In the genomic region with DNA sequence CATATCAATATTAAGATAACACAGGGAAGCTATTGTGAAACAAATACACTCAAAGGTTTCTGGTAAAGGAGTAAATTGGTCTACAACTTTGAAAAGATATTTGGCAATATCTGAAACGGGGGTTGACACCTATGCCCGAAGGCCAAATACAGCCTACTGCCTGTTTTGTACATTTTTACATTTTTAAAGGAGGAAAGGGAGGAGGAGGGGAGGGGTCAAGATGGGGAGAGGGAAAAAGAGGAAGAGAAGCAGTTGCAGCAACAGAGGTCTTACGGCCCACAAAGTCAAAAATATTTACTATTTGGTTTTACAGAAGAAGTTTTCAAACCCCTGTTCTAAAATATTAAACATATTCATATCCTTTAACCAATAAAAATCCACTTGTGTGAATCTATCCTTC, we compare ENCODE assay signal across 1 cellular context.
TF ChIP-seq lines count a peak whose summit lies in the region.

No MANE protein-coding gene starts in this region.

TF ChIP-seq in SK-N-SH, 30 proteins besides CTCF, POLR2A, EP300 and RAD21 (continued from another document):
- TF ChIP-seq SMC3 (IDR thresholded peaks at IDR 0.05; ENCODE audit: low read depth, low read length) (no peak), FOSL2 (IDR thresholded peaks at IDR 0.05; ENCODE audit: borderline replicate concordance, low read depth) (no peak), RCOR1 (IDR thresholded peaks at IDR 0.05; ENCODE audit: low read length) (no peak), ELF1 (IDR thresholded peaks at IDR 0.05) (no peak), EZH2phosphoT487 (IDR thresholded peaks at IDR 0.05; ENCODE audit: borderline replicate concordance, low read depth) (no peak), POLR2AphosphoS5 (IDR thresholded peaks at IDR 0.05; ENCODE audit: low read depth, low read length) (no peak), FOXJ3 (CRISPR knock-in tag; IDR thresholded peaks at IDR 0.05) (no peak), CHD2 (IDR thresholded peaks at IDR 0.05; ENCODE audit: low read length, partially characterized antibody) (no peak), RXRA (IDR thresholded peaks at IDR 0.05; ENCODE audit: borderline replicate concordance, low read depth) (no peak), JUND (IDR thresholded peaks at IDR 0.05) (no peak), RFX5 (IDR thresholded peaks at IDR 0.05; ENCODE audit: low read length) (no peak)
- TF ChIP-seq, protein P1, sequence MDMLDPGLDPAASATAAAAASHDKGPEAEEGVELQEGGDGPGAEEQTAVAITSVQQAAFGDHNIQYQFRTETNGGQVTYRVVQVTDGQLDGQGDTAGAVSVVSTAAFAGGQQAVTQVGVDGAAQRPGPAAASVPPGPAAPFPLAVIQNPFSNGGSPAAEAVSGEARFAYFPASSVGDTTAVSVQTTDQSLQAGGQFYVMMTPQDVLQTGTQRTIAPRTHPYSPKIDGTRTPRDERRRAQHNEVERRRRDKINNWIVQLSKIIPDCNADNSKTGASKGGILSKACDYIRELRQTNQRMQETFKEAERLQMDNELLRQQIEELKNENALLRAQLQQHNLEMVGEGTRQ (IDR thresholded peaks at IDR 0.05; ENCODE audit: borderline replicate concordance, low read depth, low read length) = no peak
- TF ChIP-seq, protein P2, sequence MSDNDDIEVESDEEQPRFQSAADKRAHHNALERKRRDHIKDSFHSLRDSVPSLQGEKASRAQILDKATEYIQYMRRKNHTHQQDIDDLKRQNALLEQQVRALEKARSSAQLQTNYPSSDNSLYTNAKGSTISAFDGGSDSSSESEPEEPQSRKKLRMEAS (IDR thresholded peaks at IDR 0.05; ENCODE audit: low read depth) = no peak
- TF ChIP-seq, protein P3, sequence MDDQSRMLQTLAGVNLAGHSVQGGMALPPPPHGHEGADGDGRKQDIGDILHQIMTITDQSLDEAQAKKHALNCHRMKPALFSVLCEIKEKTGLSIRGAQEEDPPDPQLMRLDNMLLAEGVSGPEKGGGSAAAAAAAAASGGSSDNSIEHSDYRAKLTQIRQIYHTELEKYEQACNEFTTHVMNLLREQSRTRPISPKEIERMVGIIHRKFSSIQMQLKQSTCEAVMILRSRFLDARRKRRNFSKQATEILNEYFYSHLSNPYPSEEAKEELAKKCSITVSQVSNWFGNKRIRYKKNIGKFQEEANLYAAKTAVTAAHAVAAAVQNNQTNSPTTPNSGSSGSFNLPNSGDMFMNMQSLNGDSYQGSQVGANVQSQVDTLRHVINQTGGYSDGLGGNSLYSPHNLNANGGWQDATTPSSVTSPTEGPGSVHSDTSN (IDR thresholded peaks at IDR 0.05) = no peak
